ENCODE assay signal across 8 cellular contexts in the genomic region with DNA sequence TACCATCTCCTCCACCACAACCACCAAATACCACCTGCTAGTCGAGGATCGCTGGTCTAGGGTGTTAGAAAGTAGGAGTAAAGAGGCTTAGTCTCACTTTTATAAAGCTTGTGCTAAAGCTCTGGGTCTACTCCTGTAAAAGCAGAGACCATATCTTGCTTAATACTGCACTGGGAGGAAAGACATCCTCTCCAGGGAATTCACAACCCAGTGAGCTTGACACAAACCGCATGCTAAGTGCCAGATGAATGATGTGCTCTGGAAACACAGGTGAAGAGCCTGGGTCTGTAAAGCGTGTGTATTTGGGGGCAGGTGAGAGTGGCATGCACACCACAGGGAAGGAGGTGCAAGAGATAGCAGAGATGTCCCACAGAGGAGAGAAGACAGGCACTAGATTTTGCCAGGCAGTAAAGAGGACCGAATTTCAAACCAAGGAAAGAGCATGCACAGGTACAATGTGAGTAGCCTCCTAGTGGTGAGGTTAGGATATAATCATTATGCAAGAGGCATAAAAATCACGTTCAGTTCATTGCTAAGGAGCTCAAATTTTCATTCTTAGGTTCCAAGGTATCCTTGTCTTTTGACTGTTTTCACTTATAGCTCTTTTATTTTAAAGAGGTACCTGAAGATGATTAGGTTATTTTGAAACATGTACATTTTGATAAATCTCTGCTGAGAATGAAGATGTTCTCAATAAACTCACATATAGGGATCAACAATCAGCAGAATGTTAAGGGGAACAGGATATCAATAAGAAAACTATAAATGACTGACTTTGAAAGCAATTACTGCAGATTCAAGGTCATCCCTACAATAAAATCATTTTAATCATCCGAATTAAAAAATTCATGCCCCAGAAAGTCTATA. TPM values are rescaled to one million over a fixed set of nuclear protein-coding genes. Genes with fewer than 3 reads are reported as not detected.
DNase-seq lines count a peak whose midpoint lies in the region; ATAC-seq and TF ChIP-seq lines count a peak whose summit lies in the region.

No MANE protein-coding gene starts in this region.

- H3K4me3 ChIP-seq in choroid plexus epithelial cell (ENCODE audit: low read depth, low read length), result no peak overlapping the region
- H3K4me3 ChIP-seq in naive thymus-derived CD4-positive, alpha-beta T cell (ENCODE audit: low read length), result no peak overlapping the region

- CTCF ChIA-PET in naive thymus-derived CD4-positive, alpha-beta T cell (lab: Charles Lee), result interaction anchor here (0.5 to 1.3 kb wide), 9 partner anchors 8 to 554 kb away, joined by 3 to 7 read pairs (median 3); no protein-coding TSS in a partner anchor

- H3K36me3 ChIP-seq in naive thymus-derived CD4-positive, alpha-beta T cell (ENCODE audit: control insufficient read depth in 2 of 3, insufficient read depth in 3 of 3, low read length in 3 of 3), result peaks cover 0 to 19% (median 0%) of the 10 kb centered on the region in 3 experiments

- no peaks in the 10 kb centered on the region for H3K9me3 ChIP-seq in naive thymus-derived CD4-positive, alpha-beta T cell (ENCODE audit: control insufficient read depth in 2 of 3, low read length in 3 of 3)

- no peaks in the 10 kb centered on the region for H3K27me3 Mint-ChIP-seq in naive thymus-derived CD4-positive, alpha-beta T cell

- H3K9me3 Mint-ChIP-seq in naive thymus-derived CD4-positive, alpha-beta T cell, result no peaks in the 10 kb centered on the region

- POLR2A ChIA-PET in naive thymus-derived CD4-positive, alpha-beta T cell (lab: Charles Lee), result interaction anchor here (0.6 to 1.0 kb wide), 3 partner anchors 10 to 28 kb away, joined by 3 to 4 read pairs (median 3); no protein-coding TSS in a partner anchor

- ATAC-seq in GM19025 (IDR thresholded peaks at IDR 0.05; ENCODE audit: low read depth, unreplicated experiment) (peak; percentile 78), HG03095 (IDR thresholded peaks at IDR 0.05; ENCODE audit: unreplicated experiment) (peak; percentile 87)
- peak; percentile 88 for ATAC-seq in naive thymus-derived CD4-positive, alpha-beta T cell

- peaks cover 21 to 77% (median 47%) of the 10 kb centered on the region in 7 donors for H3K4me1 Mint-ChIP-seq in naive thymus-derived CD4-positive, alpha-beta T cell

- TF ChIP-seq CTCF in choroid plexus epithelial cell (conservative IDR thresholded peaks at IDR 0.05; ENCODE audit: low read depth, low read length), result peak; percentile 68

- no peak overlapping the region for H3K27ac ChIP-seq in naive thymus-derived CD4-positive, alpha-beta T cell (ENCODE audit: low read depth, low read length)

- no peaks in the 10 kb centered on the region for H3K27me3 ChIP-seq in naive thymus-derived CD4-positive, alpha-beta T cell (ENCODE audit: control insufficient read depth in 2 of 2, insufficient read depth in 2 of 2, low read length in 2 of 2)

- H3K36me3 Mint-ChIP-seq in naive thymus-derived CD4-positive, alpha-beta T cell, result peaks cover 4 to 53% (median 8%) of the 10 kb centered on the region in 5 donors

- intact Hi-C loops in naive thymus-derived CD4-positive, alpha-beta T cell (cut with micrococcal nuclease), result loop anchor here (1.0 to 2.0 kb wide), 2 partner anchors 19 to 20 kb away; no protein-coding TSS in a partner anchor

- peak overlapping the region in 7 of 9 donors; percentile 21 to 78 (median 38) for H3K27ac Mint-ChIP-seq in naive thymus-derived CD4-positive, alpha-beta T cell

- no peak overlapping the region for H3K4me3 Mint-ChIP-seq in naive thymus-derived CD4-positive, alpha-beta T cell

- peak; percentile 59 for DNase-seq in D341Med (ENCODE audit: low spot score)
- peak; percentile 55 for DNase-seq in NCI-H69 (lab: John Stamatoyannopoulos, UW)
- peak; percentile 57 for DNase-seq in choroid plexus epithelial cell (ENCODE audit: low read depth)
- peak in 5 of 9 donors; percentile 14 to 44 (median 33) for DNase-seq in naive thymus-derived CD4-positive, alpha-beta T cell
- DNase-seq in amygdala (lab: John Stamatoyannopoulos, UW), result no peak
- no peak for DNase-seq in midbrain (lab: John Stamatoyannopoulos, UW)

- H3K4me1 ChIP-seq in naive thymus-derived CD4-positive, alpha-beta T cell (ENCODE audit: control insufficient read depth in 2 of 2, insufficient read depth in 2 of 2, low read length in 2 of 2), result peaks cover 3 to 4% of the 10 kb centered on the region in 2 donors

RNA-seq across cellular contexts. Expression of a gene that starts 20.7 kb away (rescaled TPM):
- total RNA-seq in naive thymus-derived CD4-positive, alpha-beta T cell, result 10 to 100 TPM; 43.0 to 82.5 (median 70.6) TPM
- 10 to 100 TPM; 28.8 to 30.3 TPM for polyA plus RNA-seq in naive thymus-derived CD4-positive, alpha-beta T cell

Comparison
In these comparisons a context has a peak if more than half of its experiments do, and no peak if none do; other contexts are left out.
1. DNase-seq: peak in D341Med (single experiment), NCI-H69 (single experiment), choroid plexus epithelial cell (single experiment) and naive thymus-derived CD4-positive, alpha-beta T cell (5 of 9); none in amygdala (0 of 56) and midbrain (single experiment).
2. Peak in every context shown above with its lines, with median percentiles within 50 percentile points of each other: ATAC-seq.